In genomic region chr1:153866045-153866850, GRCh38 we compare ENCODE assay signal across 10 cellular contexts.
DNase-seq lines count a peak whose midpoint lies in the region; ATAC-seq and TF ChIP-seq lines count a peak whose summit lies in the region.
"Had no signal": no experiment of that assay in that cellular context is flagged by ENCODE, and none has a peak within 500 bp of the region (broad histone marks: within the 10 kb centered on the region; RNA-seq: fewer than 3 reads in every experiment).

No MANE protein-coding gene starts in this region.

- ATAC-seq in HG03280 (IDR thresholded peaks at IDR 0.05; ENCODE audit: unreplicated experiment) (peak; percentile 77), HG02610 (IDR thresholded peaks at IDR 0.05; ENCODE audit: unreplicated experiment) (no peak), GM18870 (IDR thresholded peaks at IDR 0.05; ENCODE audit: unreplicated experiment) (no peak)
- no peak for ATAC-seq in stimulated activated naive CD8-positive, alpha-beta T cell treated with anti-CD3 and anti-CD28 coated beads, Interleukin-15, Interleukin-2, amounts not matched to agents 100 U/mL and 50 U/mL, for 24 hours
- ATAC-seq: A549 had no signal

- no peaks in the 10 kb centered on the region for H3K27me3 Mint-ChIP-seq in T-helper 1 cell treated with Interleukin-12 subunit alpha and Interleukin-12 subunit beta and Interleukin-4 antibody, amounts not matched to agents 30 μg/mL and 1 μg/mL, for 36 hours (ENCODE audit: low read depth)
- H3K27me3 Mint-ChIP-seq in nephron (ENCODE audit: low read depth), result no peaks in the 10 kb centered on the region

- no peak overlapping the region for H3K4me3 ChIP-seq in astrocyte of the spinal cord (ENCODE audit: low read depth, low read length)
- H3K4me3 ChIP-seq: A549 had no signal

- peak overlapping the region; percentile 44 for H3K27ac Mint-ChIP-seq in T-helper 1 cell treated with Interleukin-12 subunit alpha and Interleukin-12 subunit beta and Interleukin-4 antibody, amounts not matched to agents 30 μg/mL and 1 μg/mL, for 36 hours
- peak overlapping the region in 2 of 3 experiments; percentile 29 to 63 for H3K27ac Mint-ChIP-seq in nephron

- no peak for TF ChIP-seq CTCF in astrocyte of the spinal cord (IDR thresholded peaks at IDR 0.05; ENCODE audit: low read depth, low read length)
- TF ChIP-seq CTCF in nephron (IDR thresholded peaks at IDR 0.05; ENCODE audit: unreplicated experiment in 3 of 3), result no peak

- DNase-seq in T-helper 1 cell (no peak), astrocyte of the spinal cord (ENCODE audit: low read depth, low spot score) (peak; percentile 47)
- no peak for DNase-seq in stimulated activated naive CD8-positive, alpha-beta T cell treated with anti-CD3 and anti-CD28 coated beads, Interleukin-15, Interleukin-2, amounts not matched to agents 100 U/mL and 50 U/mL, for 24 hours

- in situ Hi-C loops in astrocyte of the spinal cord (cut with HindIII; ENCODE audit: low sequenced_read_pairs), result no loop called here

- peaks cover 8% of the 10 kb centered on the region for H3K36me3 Mint-ChIP-seq in T-helper 1 cell treated with Interleukin-12 subunit alpha and Interleukin-12 subunit beta and Interleukin-4 antibody, amounts not matched to agents 30 μg/mL and 1 μg/mL, for 36 hours (ENCODE audit: low read depth)
- H3K36me3 Mint-ChIP-seq in nephron (ENCODE audit: low read depth), result peaks cover 28% of the 10 kb centered on the region
- H3K36me3 Mint-ChIP-seq: activated naive CD4-positive, alpha-beta T cell treated with anti-CD3 and anti-CD28 coated beads, Interleukin-2, amount 50 U/mL, for 72 hours had no signal

- no peaks in the 10 kb centered on the region for H3K9me3 Mint-ChIP-seq in T-helper 1 cell treated with Interleukin-12 subunit alpha and Interleukin-12 subunit beta and Interleukin-4 antibody, amounts not matched to agents 30 μg/mL and 1 μg/mL, for 36 hours
- no peaks in the 10 kb centered on the region for H3K9me3 Mint-ChIP-seq in nephron
- H3K9me3 Mint-ChIP-seq: activated naive CD4-positive, alpha-beta T cell treated with anti-CD3 and anti-CD28 coated beads, Interleukin-2, amount 50 U/mL, for 72 hours had no signal

- no peak overlapping the region for H3K4me3 Mint-ChIP-seq in T-helper 1 cell treated with Interleukin-12 subunit alpha and Interleukin-12 subunit beta and Interleukin-4 antibody, amounts not matched to agents 30 μg/mL and 1 μg/mL, for 36 hours
- H3K4me3 Mint-ChIP-seq in nephron, result no peak overlapping the region

- H3K4me1 Mint-ChIP-seq in T-helper 1 cell treated with Interleukin-12 subunit alpha and Interleukin-12 subunit beta and Interleukin-4 antibody, amounts not matched to agents 30 μg/mL and 1 μg/mL, for 36 hours (ENCODE audit: low read depth), result peaks cover 20% of the 10 kb centered on the region
- H3K4me1 Mint-ChIP-seq in nephron, result peaks cover 17% of the 10 kb centered on the region
